15 cellular contexts compared by ENCODE assay signal in genomic region chr2:164692114-164692513, GRCh38.
"Had no signal": no experiment of that assay in that cellular context is flagged by ENCODE, and none has a peak within 500 bp of the region (broad histone marks: within the 10 kb centered on the region; RNA-seq: fewer than 3 reads in every experiment).

No MANE protein-coding gene starts in this region.

- H3K36me3 Mint-ChIP-seq: activated naive CD4-positive, alpha-beta T cell treated with anti-CD3 and anti-CD28 coated beads, Interleukin-2, amount 50 U/mL, for 24 hours had no signal

- H3K27ac Mint-ChIP-seq: activated CD4-positive, alpha-beta T cell treated with anti-CD3 and anti-CD28 coated beads, Interleukin-2, amount 10 ng/mL, durations not matched to agents 7 days and 5 days; activated naive CD4-positive, alpha-beta T cell treated with anti-CD3 and anti-CD28 coated beads, Interleukin-2, amount 50 U/mL, for 24 hours; activated T-cell treated with anti-CD3 and anti-CD28 coated beads, Interleukin-2, amount 50 U/mL, for 72 hours; stimulated activated naive B cell treated with anti-CD40 and anti-IgM and Interleukin-4, amounts not matched to agents 10 μg/mL and 1 μg/mL and 100 μg/mL, for 72 hours; T-helper 1 cell treated with Interleukin-12 subunit alpha and Interleukin-12 subunit beta and Interleukin-4 antibody, amounts not matched to agents 30 μg/mL and 1 μg/mL, for 36 hours had no signal

- H3K4me3 ChIP-seq: ascending aorta, breast epithelium, coronary artery, thyroid gland had no signal

- H3K27me3 Mint-ChIP-seq: activated CD4-positive, alpha-beta T cell treated with anti-CD3 and anti-CD28 coated beads, Interleukin-2, amount 10 ng/mL, durations not matched to agents 7 days and 5 days; activated naive CD4-positive, alpha-beta T cell treated with anti-CD3 and anti-CD28 coated beads, Interleukin-2, amount 50 U/mL, for 24 hours; stimulated activated naive B cell treated with anti-CD40 and anti-IgM and Interleukin-4, amounts not matched to agents 10 μg/mL and 1 μg/mL and 100 μg/mL, for 72 hours had no signal

- H3K9me3 ChIP-seq: ascending aorta, breast epithelium, thyroid gland had no signal

- H3K27ac ChIP-seq: ascending aorta, breast epithelium, coronary artery, thyroid gland had no signal

- H3K4me1 ChIP-seq: ascending aorta, breast epithelium, thyroid gland had no signal

- H3K9me3 Mint-ChIP-seq: activated CD4-positive, alpha-beta T cell treated with anti-CD3 and anti-CD28 coated beads, Interleukin-2, amount 10 ng/mL, durations not matched to agents 7 days and 5 days; activated naive CD4-positive, alpha-beta T cell treated with anti-CD3 and anti-CD28 coated beads, Interleukin-2, amount 50 U/mL, for 24 hours; activated T-cell treated with anti-CD3 and anti-CD28 coated beads, Interleukin-2, amount 50 U/mL, for 72 hours; stimulated activated naive B cell treated with anti-CD40 and anti-IgM and Interleukin-4, amounts not matched to agents 10 μg/mL and 1 μg/mL and 100 μg/mL, for 72 hours; T-helper 1 cell treated with Interleukin-12 subunit alpha and Interleukin-12 subunit beta and Interleukin-4 antibody, amounts not matched to agents 30 μg/mL and 1 μg/mL, for 36 hours had no signal

- H3K4me3 Mint-ChIP-seq: activated CD4-positive, alpha-beta T cell treated with anti-CD3 and anti-CD28 coated beads, Interleukin-2, amount 10 ng/mL, durations not matched to agents 7 days and 5 days; activated naive CD4-positive, alpha-beta T cell treated with anti-CD3 and anti-CD28 coated beads, Interleukin-2, amount 50 U/mL, for 24 hours; activated T-cell treated with anti-CD3 and anti-CD28 coated beads, Interleukin-2, amount 50 U/mL, for 72 hours; stimulated activated naive B cell treated with anti-CD40 and anti-IgM and Interleukin-4, amounts not matched to agents 10 μg/mL and 1 μg/mL and 100 μg/mL, for 72 hours; T-helper 1 cell treated with Interleukin-12 subunit alpha and Interleukin-12 subunit beta and Interleukin-4 antibody, amounts not matched to agents 30 μg/mL and 1 μg/mL, for 36 hours had no signal

- ATAC-seq: activated CD4-positive, CD25-positive, alpha-beta regulatory T cell treated with anti-CD3 and anti-CD28 coated beads, Interleukin-2, amount 50 U/mL, for 24 hours; activated T-cell treated with anti-CD3 and anti-CD28 coated beads, Interleukin-2, amount 50 U/mL, for 72 hours; stimulated activated naive B cell treated with anti-CD40 and anti-IgM and Interleukin-4, amounts not matched to agents 10 μg/mL and 1 μg/mL and 100 μg/mL, for 72 hours had no signal

- DNase-seq: activated CD4-positive, alpha-beta T cell treated with anti-CD3 and anti-CD28 coated beads, Interleukin-2, amount 10 ng/mL, durations not matched to agents 7 days and 5 days; activated CD8-positive, alpha-beta memory T cell treated with anti-CD3 and anti-CD28 coated beads, Interleukin-2, amount 50 U/mL, for 4 hours; activated effector memory CD4-positive, alpha-beta T cell treated with anti-CD3 and anti-CD28 coated beads, Interleukin-2, amount 50 U/mL, for 16 hours; activated T-cell treated with anti-CD3 and anti-CD28 coated beads, Interleukin-2, amount 50 U/mL, for 72 hours; mesendoderm; occipital lobe; posterior cingulate gyrus; stimulated activated naive B cell treated with anti-CD40 and anti-IgM and Interleukin-4, amounts not matched to agents 10 μg/mL and 1 μg/mL and 100 μg/mL, for 72 hours; thyroid gland had no signal

- H3K27me3 ChIP-seq: ascending aorta, breast epithelium, thyroid gland had no signal

- H3K4me1 Mint-ChIP-seq: activated CD4-positive, alpha-beta T cell treated with anti-CD3 and anti-CD28 coated beads, Interleukin-2, amount 10 ng/mL, durations not matched to agents 7 days and 5 days; activated naive CD4-positive, alpha-beta T cell treated with anti-CD3 and anti-CD28 coated beads, Interleukin-2, amount 50 U/mL, for 24 hours had no signal
